In genomic region chr6:72386324-72386723, GRCh38 we compare ENCODE assay signal across 16 cellular contexts.
DNase-seq lines count a peak whose midpoint lies in the region; ATAC-seq, FAIRE-seq and TF ChIP-seq lines count a peak whose summit lies in the region.
"Had no signal": no experiment of that assay in that cellular context is flagged by ENCODE, and none has a peak within 500 bp of the region (broad histone marks: within the 10 kb centered on the region; RNA-seq: fewer than 3 reads in every experiment).

No MANE protein-coding gene starts in this region.

- H3K36me3 Mint-ChIP-seq in astrocyte (ENCODE audit: low read depth, unreplicated experiment) = no peaks in the 10 kb centered on the region
- no peaks in the 10 kb centered on the region for H3K36me3 Mint-ChIP-seq in activated T-helper 17 cell treated with anti-CD3 and anti-CD28 coated beads, Interleukin-2, amount 50 U/mL, for 72 hours (ENCODE audit: low read depth)

- H3K9me3 Mint-ChIP-seq in astrocyte (ENCODE audit: unreplicated experiment) = no peaks in the 10 kb centered on the region
- H3K9me3 Mint-ChIP-seq in activated T-helper 17 cell treated with anti-CD3 and anti-CD28 coated beads, Interleukin-2, amount 50 U/mL, for 72 hours = no peaks in the 10 kb centered on the region

- no peak for ATAC-seq in activated T-helper 17 cell treated with anti-CD3 and anti-CD28 coated beads, Interleukin-2, amount 50 U/mL, for 72 hours (replicated peaks)

- FAIRE-seq in astrocyte (lab: Jason Lieb, UNC) = no peak
- FAIRE-seq: endometrium had no signal

- H3K79me2 ChIP-seq in astrocyte (ENCODE audit: insufficient read depth, low read length) = no peaks in the 10 kb centered on the region

- TF ChIP-seq POLR2A in NB4 (IDR thresholded peaks at IDR 0.05; ENCODE audit: extremely low read depth, insufficient read length) = no peak

- H3K4me3 ChIP-seq in NB4 (ENCODE audit: low read depth, low read length) (no peak overlapping the region), astrocyte (ENCODE audit: insufficient read depth, low read depth, low read length) (no peak overlapping the region), skeletal muscle cell (ENCODE audit: low read depth, low read length) (peak overlapping the region; percentile 5)
- H3K4me3 ChIP-seq: left ventricle myocardium inferior had no signal

- H2AFZ ChIP-seq in astrocyte (ENCODE audit: low read depth, low read length) = peak overlapping the region; percentile 53

- H3K27me3 Mint-ChIP-seq in astrocyte (ENCODE audit: low read depth, unreplicated experiment) = no peaks in the 10 kb centered on the region
- H3K27me3 Mint-ChIP-seq in activated T-helper 17 cell treated with anti-CD3 and anti-CD28 coated beads, Interleukin-2, amount 50 U/mL, for 72 hours = peaks cover 4% of the 10 kb centered on the region

- H3K4me2 ChIP-seq in astrocyte (ENCODE audit: low read length) = peak overlapping the region; percentile 40

- H3K27me3 ChIP-seq in astrocyte (ENCODE audit: insufficient read depth, low read length) = no peaks in the 10 kb centered on the region

- H3K27ac Mint-ChIP-seq in astrocyte (ENCODE audit: unreplicated experiment) = no peak overlapping the region
- no peak overlapping the region for H3K27ac Mint-ChIP-seq in activated T-helper 17 cell treated with anti-CD3 and anti-CD28 coated beads, Interleukin-2, amount 50 U/mL, for 72 hours

- H3K36me3 ChIP-seq in astrocyte (ENCODE audit: insufficient read depth, low read length) = no peaks in the 10 kb centered on the region
- H3K36me3 ChIP-seq: left ventricle myocardium inferior had no signal

- H3K9me3 ChIP-seq in astrocyte (ENCODE audit: insufficient read depth, low read depth, low read length) = no peaks in the 10 kb centered on the region
- H3K9me3 ChIP-seq: left ventricle myocardium inferior had no signal

- no peaks in the 10 kb centered on the region for H4K20me1 ChIP-seq in astrocyte (ENCODE audit: insufficient read depth, low read length)

- no peak overlapping the region for H3K9ac ChIP-seq in astrocyte (ENCODE audit: low read length)

- no peak overlapping the region for H3K4me3 Mint-ChIP-seq in astrocyte (ENCODE audit: unreplicated experiment)
- H3K4me3 Mint-ChIP-seq in activated T-helper 17 cell treated with anti-CD3 and anti-CD28 coated beads, Interleukin-2, amount 50 U/mL, for 72 hours = no peak overlapping the region

- no peaks in the 10 kb centered on the region for H3K4me1 ChIP-seq in astrocyte (ENCODE audit: insufficient read depth, low read length)
- H3K4me1 ChIP-seq: left ventricle myocardium inferior had no signal

- no peak overlapping the region for H3K27ac ChIP-seq in astrocyte (ENCODE audit: low read depth, low read length)
- H3K27ac ChIP-seq: 22Rv1, left ventricle myocardium inferior had no signal

- TF ChIP-seq CTCF in NB4 (IDR thresholded peaks at IDR 0.05; ENCODE audit: low read depth, low read length) (no peak), astrocyte (IDR thresholded peaks at IDR 0.05; ENCODE audit: insufficient read depth, low read depth, low read length) (no peak)

- peak; percentile 9 for DNase-seq in SIG-M5 treated with dmso at 0.1 percent for 504 hours (lab: John Stamatoyannopoulos, UW; ENCODE audit: unreplicated experiment)
- DNase-seq in SIG-M5 (lab: John Stamatoyannopoulos, UW) = no peak
- DNase-seq in NB4 (ENCODE audit: low read depth) = peak; percentile 70
- peak; percentile 30 for DNase-seq in astrocyte (ENCODE audit: low read depth)
- no peak for DNase-seq in skeletal muscle cell (ENCODE audit: low read depth)
- no peak for DNase-seq in stimulated activated CD4-positive, alpha-beta T cell treated with anti-CD3 and anti-CD28 coated beads, Interleukin-2, amount 100 ng/mL, for 24 hours
- DNase-seq in DMS114 treated with DMSO at 0.1 percent for 48 hours (lab: John Stamatoyannopoulos, UW; ENCODE audit: unreplicated experiment) = no peak
- DNase-seq: DMS53; KG1; left ventricle myocardium inferior; NCI-H146; stimulated activated naive CD4-positive, alpha-beta T cell treated with Interleukin-2 at 50 U/mL for 16 hours; trophoblast cell had no signal

- H3K4me1 Mint-ChIP-seq in astrocyte (ENCODE audit: low read depth, unreplicated experiment) = no peaks in the 10 kb centered on the region
- H3K4me1 Mint-ChIP-seq in activated T-helper 17 cell treated with anti-CD3 and anti-CD28 coated beads, Interleukin-2, amount 50 U/mL, for 72 hours = no peaks in the 10 kb centered on the region

Comparison
In these comparisons a context has a peak if more than half of its experiments do, and no peak if none do; other contexts are left out.
1. DNase-seq: peak in SIG-M5 treated with dmso at 0.1 percent for 504 hours (single experiment), NB4 (single experiment) and astrocyte (single experiment); none in SIG-M5 (single experiment), skeletal muscle cell (single experiment), stimulated activated CD4-positive, alpha-beta T cell treated with anti-CD3 and anti-CD28 coated beads, Interleukin-2, amount 100 ng/mL, for 24 hours (0 of 2) and DMS114 treated with DMSO at 0.1 percent for 48 hours (single experiment).